8 cellular contexts compared by ENCODE assay signal in the genomic region with DNA sequence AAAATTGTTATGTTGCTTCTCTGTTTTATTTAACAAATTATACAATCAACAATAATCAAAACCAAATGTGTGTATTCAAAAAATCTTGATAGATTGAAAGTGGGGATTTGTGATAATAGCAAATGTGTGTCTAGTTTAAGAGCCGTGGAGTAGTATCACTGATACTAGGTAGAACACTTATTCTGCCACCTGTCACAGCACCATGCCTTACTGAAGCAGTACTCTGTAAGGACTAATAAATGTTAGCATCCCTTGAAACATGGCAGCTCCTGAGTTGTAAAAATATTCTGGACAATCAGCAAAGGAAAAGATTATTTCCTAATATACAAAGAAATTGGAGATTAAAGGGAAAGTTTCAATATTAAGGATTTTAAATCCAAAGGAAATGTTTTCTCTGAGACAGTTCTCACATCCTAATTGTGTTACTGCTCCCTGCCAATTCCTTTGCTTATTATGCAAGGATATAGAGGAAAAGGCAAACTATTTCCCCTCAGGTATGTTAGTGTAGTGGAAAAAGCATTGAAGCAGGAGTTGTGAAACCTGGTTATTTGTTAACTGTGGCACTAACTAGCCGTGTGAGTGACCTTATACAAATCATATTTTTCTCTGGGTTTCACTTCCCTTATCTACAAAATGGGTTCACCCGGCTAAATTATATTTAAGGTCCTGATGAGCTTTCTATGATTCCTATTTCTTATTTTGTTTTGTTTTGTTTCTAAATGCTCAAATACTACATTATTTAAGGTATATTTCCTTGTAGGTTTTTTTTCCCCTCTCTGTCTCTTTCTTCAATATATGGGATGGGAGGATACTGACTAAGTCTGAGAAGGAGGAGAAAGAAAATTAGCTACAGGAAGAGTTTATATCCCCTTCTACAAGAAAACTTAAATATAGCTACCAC.
A peak's percentile ranks its signal among the peaks of the same experiment; 100 is the strongest.
DNase-seq lines count a peak whose midpoint lies in the region; ATAC-seq lines count a peak whose summit lies in the region.

No MANE protein-coding gene starts in this region.

- no peaks in the 10 kb centered on the region for H3K9me3 ChIP-seq in adipocyte (ENCODE audit: control insufficient read depth, low read length)
- H3K9me3 ChIP-seq in muscle layer of colon (ENCODE audit: low read length): no peaks in the 10 kb centered on the region

- peak; percentile 60 for DNase-seq in adipocyte (ENCODE audit: low read depth)
- no peak for DNase-seq in stimulated activated CD4-positive, alpha-beta T cell treated with anti-CD3 and anti-CD28 coated beads, Interleukin-1b, Interleukin-23, amount 100 ng/mL, for 48 hours
- no peak for DNase-seq in posterior vena cava (ENCODE audit: low spot score)
- no peak for DNase-seq in posterior cingulate gyrus
- DNase-seq in T-helper 2 cell: no peak

- intact Hi-C loops in posterior vena cava (cut with DNase I) (no loop called here), posterior cingulate gyrus (cut with DNase I) (no loop called here)

- H3K4me3 ChIP-seq in adipocyte (ENCODE audit: low read length): peak overlapping the region; percentile 86
- peak overlapping the region in 1 of 2 donors; percentile 41 for H3K4me3 ChIP-seq in muscle layer of colon (ENCODE audit: low read depth in 1 of 2, low read length in 2 of 2)

- H3K36me3 ChIP-seq in adipocyte (ENCODE audit: control insufficient read depth, insufficient read depth, low read length, severe bottlenecking) (no peaks in the 10 kb centered on the region), muscle layer of colon (ENCODE audit: insufficient read depth, low read length) (no peaks in the 10 kb centered on the region)

- peaks cover 45% of the 10 kb centered on the region for H3K4me1 ChIP-seq in adipocyte (ENCODE audit: control insufficient read depth, insufficient read depth, low read length)
- H3K4me1 ChIP-seq in muscle layer of colon (ENCODE audit: insufficient read depth, low read length): peaks cover 12% of the 10 kb centered on the region

- peak overlapping the region; percentile 38 for H3K27ac ChIP-seq in muscle layer of colon (ENCODE audit: low read depth, low read length)

- H3K27me3 ChIP-seq in adipocyte (replicated peaks; ENCODE audit: control insufficient read depth, insufficient read depth, low read length) (no peaks in the 10 kb centered on the region), muscle layer of colon (ENCODE audit: control insufficient read depth in 1 of 2, insufficient read depth in 2 of 2, low read length in 2 of 2) (no peaks in the 10 kb centered on the region)

- peak overlapping the region; percentile 88 for H3K9ac ChIP-seq in adipocyte (ENCODE audit: low read length)
- peak overlapping the region; percentile 5 for H3K9ac ChIP-seq in muscle layer of colon (ENCODE audit: low read length)

- peak; percentile 90 for ATAC-seq in GM19023 (IDR thresholded peaks at IDR 0.05; ENCODE audit: unreplicated experiment)
- ATAC-seq in HG03045 (IDR thresholded peaks at IDR 0.05; ENCODE audit: unreplicated experiment): peak; percentile 79
